12 cellular contexts compared by ENCODE assay signal in the genomic region with DNA sequence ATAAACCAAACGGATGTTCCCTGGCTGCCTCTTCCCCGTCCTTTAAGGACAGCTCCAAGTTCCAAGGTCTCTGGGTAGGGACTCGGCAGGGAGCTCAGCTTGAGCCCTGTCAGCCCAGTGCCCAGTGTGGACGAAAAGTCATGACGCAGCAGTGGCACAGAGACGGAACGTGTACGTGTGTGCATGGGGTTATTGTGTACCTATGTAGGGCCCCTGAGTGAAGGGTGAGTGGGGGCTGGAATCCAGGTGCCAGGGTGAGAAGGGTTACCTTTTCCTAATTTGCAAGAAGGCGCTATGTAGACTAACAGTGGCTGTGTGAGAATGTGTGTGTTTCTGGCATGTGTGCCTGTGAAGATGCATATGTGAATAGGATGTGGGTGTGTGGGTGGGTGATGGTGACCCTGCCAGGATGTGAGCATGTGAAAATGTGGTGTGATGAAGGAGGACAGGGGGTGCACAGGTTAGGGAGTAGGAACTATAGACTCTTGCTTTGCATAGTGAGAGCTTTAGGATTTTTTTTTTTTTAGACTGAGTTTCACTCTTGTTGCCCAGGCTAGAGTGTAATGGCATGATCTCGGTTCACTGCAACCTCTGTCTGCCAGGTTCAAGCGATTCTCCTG. TPM values are rescaled to one million over a fixed set of nuclear protein-coding genes. Genes with fewer than 3 reads are reported as not detected.
DNase-seq lines count a peak whose midpoint lies in the region; ATAC-seq and TF ChIP-seq lines count a peak whose summit lies in the region.
"Had no signal": no experiment of that assay in that cellular context is flagged by ENCODE, and none has a peak within 500 bp of the region (broad histone marks: within the 10 kb centered on the region; RNA-seq: fewer than 3 reads in every experiment).

No MANE protein-coding gene starts in this region.

- H3K4me1 ChIP-seq in mesendoderm (ENCODE audit: control insufficient read depth, low read depth, low read length): peaks cover 2% of the 10 kb centered on the region
- H3K4me1 ChIP-seq: parathyroid adenoma had no signal

- TF ChIP-seq CTCF in GM13977 (IDR thresholded peaks at IDR 0.05; ENCODE audit: extremely low read depth, insufficient read depth, missing control alignments): no peak

- H3K27me3 Mint-ChIP-seq in activated CD4-positive, alpha-beta memory T cell treated with anti-CD3 and anti-CD28 coated beads, Interleukin-2, amount 10 ng/mL, durations not matched to agents 7 days and 5 days: peaks cover 11% of the 10 kb centered on the region
- no peaks in the 10 kb centered on the region for H3K27me3 Mint-ChIP-seq in natural killer cell treated with Interleukin-12 subunit alpha and Interleukin-12 subunit beta and Interleukin-15 and Interleukin-18, amount 100 ng/mL, for 72 hours

- POLR2A ChIA-PET in activated CD4-positive, alpha-beta memory T cell treated with anti-CD3 and anti-CD28 coated beads, Interleukin-2, amount 10 ng/mL, durations not matched to agents 7 days and 5 days (lab: Charles Lee): interaction anchor here (1.0 to 1.5 kb wide), 3 partner anchors 11 to 53 kb away, joined by 3 to 5 read pairs (median 4); a partner anchor contains a TSS

- H2BK5ac ChIP-seq in mesendoderm (ENCODE audit: low read length): no peak overlapping the region

- no CpG with 5 or more reads among the region's 11 CpGs for WGBS in mesendoderm (ENCODE audit: extremely low coverage, insufficient coverage, low lambda C conversion rate)

- no peak overlapping the region for H3K4me2 ChIP-seq in mesendoderm (ENCODE audit: low read length)

- H3K56ac ChIP-seq in mesendoderm (ENCODE audit: low read length): no peak overlapping the region

- no peak overlapping the region for H3K4me3 ChIP-seq in mesendoderm (ENCODE audit: low read length)
- H3K4me3 ChIP-seq: lung had no signal

- H3K4me1 Mint-ChIP-seq in activated CD4-positive, alpha-beta memory T cell treated with anti-CD3 and anti-CD28 coated beads, Interleukin-2, amount 10 ng/mL, durations not matched to agents 7 days and 5 days: peaks cover 15% of the 10 kb centered on the region
- peaks cover 13 to 22% of the 10 kb centered on the region in 2 donors for H3K4me1 Mint-ChIP-seq in natural killer cell treated with Interleukin-12 subunit alpha and Interleukin-12 subunit beta and Interleukin-15 and Interleukin-18, amount 100 ng/mL, for 72 hours (ENCODE audit: low read depth in 2 of 2)

- H2BK120ac ChIP-seq in mesendoderm (ENCODE audit: low read depth, low read length): no peak overlapping the region

- CTCF ChIA-PET in activated CD4-positive, alpha-beta memory T cell treated with anti-CD3 and anti-CD28 coated beads, Interleukin-2, amount 10 ng/mL, durations not matched to agents 7 days and 5 days (lab: Charles Lee): interaction anchor here (0.8 to 1.7 kb wide), 6 partner anchors 17 to 59 kb away, joined by 3 to 9 read pairs (median 5); no protein-coding TSS in a partner anchor

- no peak overlapping the region for H3K4ac ChIP-seq in mesendoderm (ENCODE audit: low read depth, low read length)

- H3K27me3 ChIP-seq in mesendoderm (ENCODE audit: insufficient read depth, low read length, poor library complexity): no peaks in the 10 kb centered on the region

- in situ Hi-C loops in GM13977 (cut with MboI; ENCODE audit: low pct_unique_long_range_greater_than_20kb, low sequenced_read_pairs, unreplicated experiment): no loop called here

- no peaks in the 10 kb centered on the region for H3K79me2 ChIP-seq in mesendoderm (ENCODE audit: control insufficient read depth, insufficient read depth, low read length)
- H3K79me2 ChIP-seq: parathyroid adenoma had no signal

- H3K9me3 Mint-ChIP-seq in activated CD4-positive, alpha-beta memory T cell treated with anti-CD3 and anti-CD28 coated beads, Interleukin-2, amount 10 ng/mL, durations not matched to agents 7 days and 5 days: no peaks in the 10 kb centered on the region
- no peaks in the 10 kb centered on the region for H3K9me3 Mint-ChIP-seq in natural killer cell treated with Interleukin-12 subunit alpha and Interleukin-12 subunit beta and Interleukin-15 and Interleukin-18, amount 100 ng/mL, for 72 hours

- H3K4me3 Mint-ChIP-seq in activated CD4-positive, alpha-beta memory T cell treated with anti-CD3 and anti-CD28 coated beads, Interleukin-2, amount 10 ng/mL, durations not matched to agents 7 days and 5 days: no peak overlapping the region
- peak overlapping the region; percentile 30 for H3K4me3 Mint-ChIP-seq in natural killer cell treated with Interleukin-12 subunit alpha and Interleukin-12 subunit beta and Interleukin-15 and Interleukin-18, amount 100 ng/mL, for 72 hours

- peak; percentile 54 for DNase-seq in GM13977 (ENCODE audit: low spot score)
- peak; percentile 54 for DNase-seq in activated CD4-positive, alpha-beta memory T cell treated with anti-CD3 and anti-CD28 coated beads, Interleukin-2, amount 10 ng/mL, durations not matched to agents 7 days and 5 days
- DNase-seq in natural killer cell treated with Interleukin-12 subunit alpha and Interleukin-12 subunit beta and Interleukin-15 and Interleukin-18, amount 100 ng/mL, for 72 hours (ENCODE audit: low spot score): no peak
- no peak for DNase-seq in NCI-H526 (lab: John Stamatoyannopoulos, UW)
- DNase-seq in activated effector memory CD4-positive, alpha-beta T cell treated with anti-CD3 and anti-CD28 coated beads, Interleukin-2, amount 50 U/mL, for 16 hours: no peak
- DNase-seq in mesendoderm: no peak
- DNase-seq: caudate nucleus, COR-L47 had no signal

- H3K36me3 Mint-ChIP-seq in activated CD4-positive, alpha-beta memory T cell treated with anti-CD3 and anti-CD28 coated beads, Interleukin-2, amount 10 ng/mL, durations not matched to agents 7 days and 5 days (ENCODE audit: low read depth): no peaks in the 10 kb centered on the region
- no peaks in the 10 kb centered on the region for H3K36me3 Mint-ChIP-seq in natural killer cell treated with Interleukin-12 subunit alpha and Interleukin-12 subunit beta and Interleukin-15 and Interleukin-18, amount 100 ng/mL, for 72 hours

- no peaks in the 10 kb centered on the region for H3K36me3 ChIP-seq in mesendoderm (ENCODE audit: control insufficient read depth, insufficient read depth, low read length)

- H2AK5ac ChIP-seq in mesendoderm (ENCODE audit: low read length): no peak overlapping the region

- H2BK15ac ChIP-seq in mesendoderm (replicated peaks; ENCODE audit: low read depth): no peak overlapping the region

- H4K8ac ChIP-seq in mesendoderm (ENCODE audit: low read depth, low read length): no peak overlapping the region

- H3K79me1 ChIP-seq in mesendoderm (ENCODE audit: low read length): no peaks in the 10 kb centered on the region

- H3K18ac ChIP-seq in mesendoderm (ENCODE audit: low read length): no peak overlapping the region

- no peak overlapping the region for H3K9ac ChIP-seq in mesendoderm (ENCODE audit: low read length)
- H3K9ac ChIP-seq: parathyroid adenoma had no signal

- H3K23ac ChIP-seq in mesendoderm (ENCODE audit: low read length): no peak overlapping the region

- no peak overlapping the region for H3K27ac ChIP-seq in mesendoderm (ENCODE audit: low read depth, low read length)
- H3K27ac ChIP-seq: parathyroid adenoma had no signal

- H3K27ac Mint-ChIP-seq in activated CD4-positive, alpha-beta memory T cell treated with anti-CD3 and anti-CD28 coated beads, Interleukin-2, amount 10 ng/mL, durations not matched to agents 7 days and 5 days: no peak overlapping the region
- no peak overlapping the region for H3K27ac Mint-ChIP-seq in natural killer cell treated with Interleukin-12 subunit alpha and Interleukin-12 subunit beta and Interleukin-15 and Interleukin-18, amount 100 ng/mL, for 72 hours

- ATAC-seq in GM19395 (IDR thresholded peaks at IDR 0.05; ENCODE audit: unreplicated experiment): peak; percentile 62
- ATAC-seq in natural killer cell treated with Interleukin-12 subunit alpha and Interleukin-12 subunit beta and Interleukin-15 and Interleukin-18, amount 100 ng/mL, for 72 hours: peak; percentile 78 to 81

- H4K5ac ChIP-seq in mesendoderm (ENCODE audit: low read length): no peak overlapping the region

RNA-seq across cellular contexts. Expression of a gene that starts 6.0 kb away (rescaled TPM):
- under 1 TPM; 0.08 to 0.13 TPM for total RNA-seq in activated CD4-positive, alpha-beta memory T cell treated with anti-CD3 and anti-CD28 coated beads, Interleukin-2, amount 10 ng/mL, durations not matched to agents 7 days and 5 days
- total RNA-seq in natural killer cell treated with Interleukin-12 subunit alpha and Interleukin-12 subunit beta and Interleukin-15 and Interleukin-18, amount 100 ng/mL, for 72 hours: under 1 TPM in 1 of 2 donors, not detected in 1; 0.08 TPM
- polyA plus RNA-seq in mesendoderm (2013, experiment 1 of 2): 1.4 TPM
- polyA plus RNA-seq in mesendoderm (2013, experiment 2 of 2): 1.6 TPM

RNA-seq across cellular contexts. Expression of a gene that starts 31.4 kb away (rescaled TPM):
- 10 to 100 TPM; 12.0 to 15.1 TPM for total RNA-seq in activated CD4-positive, alpha-beta memory T cell treated with anti-CD3 and anti-CD28 coated beads, Interleukin-2, amount 10 ng/mL, durations not matched to agents 7 days and 5 days
- 1 to 10 TPM in 1 of 2 donors, under 1 TPM in 1; 0.50 to 1.0 TPM for total RNA-seq in natural killer cell treated with Interleukin-12 subunit alpha and Interleukin-12 subunit beta and Interleukin-15 and Interleukin-18, amount 100 ng/mL, for 72 hours
- polyA plus RNA-seq in mesendoderm (2013, experiment 1 of 2): 0.22 TPM
- polyA plus RNA-seq in mesendoderm (2013, experiment 2 of 2): 0.27 TPM

RNA-seq across cellular contexts. Expression of a gene that starts 34.6 kb away (rescaled TPM):
- total RNA-seq in activated CD4-positive, alpha-beta memory T cell treated with anti-CD3 and anti-CD28 coated beads, Interleukin-2, amount 10 ng/mL, durations not matched to agents 7 days and 5 days: 10 to 100 TPM; 48.6 to 50.2 TPM
- total RNA-seq in natural killer cell treated with Interleukin-12 subunit alpha and Interleukin-12 subunit beta and Interleukin-15 and Interleukin-18, amount 100 ng/mL, for 72 hours: 10 to 100 TPM; 33.8 to 58.6 TPM
- 0.87 TPM for polyA plus RNA-seq in mesendoderm (2013, experiment 1 of 2)
- 0.94 TPM for polyA plus RNA-seq in mesendoderm (2013, experiment 2 of 2)

RNA-seq across cellular contexts. Expression of a gene that starts 48.1 kb away (rescaled TPM):
- not detected for total RNA-seq in activated CD4-positive, alpha-beta memory T cell treated with anti-CD3 and anti-CD28 coated beads, Interleukin-2, amount 10 ng/mL, durations not matched to agents 7 days and 5 days
- total RNA-seq in natural killer cell treated with Interleukin-12 subunit alpha and Interleukin-12 subunit beta and Interleukin-15 and Interleukin-18, amount 100 ng/mL, for 72 hours: not detected
- 0.14 TPM for polyA plus RNA-seq in mesendoderm (2013, experiment 1 of 2)
- 0.35 TPM for polyA plus RNA-seq in mesendoderm (2013, experiment 2 of 2)
- total RNA-seq: lung had no signal
- polyA plus RNA-seq: esophagus, lung had no signal

RNA-seq across cellular contexts. Expression of a gene that starts 53.7 kb away (rescaled TPM):
- 100 to 1,000 TPM; 118 to 122 TPM for total RNA-seq in activated CD4-positive, alpha-beta memory T cell treated with anti-CD3 and anti-CD28 coated beads, Interleukin-2, amount 10 ng/mL, durations not matched to agents 7 days and 5 days
- 10 to 100 TPM; 14.1 to 20.7 TPM for total RNA-seq in natural killer cell treated with Interleukin-12 subunit alpha and Interleukin-12 subunit beta and Interleukin-15 and Interleukin-18, amount 100 ng/mL, for 72 hours
- polyA plus RNA-seq in mesendoderm (2013, experiment 1 of 2): 0.70 TPM
- polyA plus RNA-seq in mesendoderm (2013, experiment 2 of 2): 0.57 TPM

Comparison
In these comparisons a context has a peak if more than half of its experiments do, and no peak if none do; other contexts are left out.
1. DNase-seq: peak in GM13977 (single experiment) and activated CD4-positive, alpha-beta memory T cell treated with anti-CD3 and anti-CD28 coated beads, Interleukin-2, amount 10 ng/mL, durations not matched to agents 7 days and 5 days (single experiment); none in natural killer cell treated with Interleukin-12 subunit alpha and Interleukin-12 subunit beta and Interleukin-15 and Interleukin-18, amount 100 ng/mL, for 72 hours (single experiment), NCI-H526 (0 of 2), activated effector memory CD4-positive, alpha-beta T cell treated with anti-CD3 and anti-CD28 coated beads, Interleukin-2, amount 50 U/mL, for 16 hours (single experiment) and mesendoderm (single experiment).
2. RNA of a gene that starts 31.4 kb away (total RNA-seq): 12.0 to 15.1 TPM in activated CD4-positive, alpha-beta memory T cell treated with anti-CD3 and anti-CD28 coated beads, Interleukin-2, amount 10 ng/mL, durations not matched to agents 7 days and 5 days; 0.50 to 1.0 TPM in natural killer cell treated with Interleukin-12 subunit alpha and Interleukin-12 subunit beta and Interleukin-15 and Interleukin-18, amount 100 ng/mL, for 72 hours; every median in the first group is over 4 times any median in the second.